In genomic region chr3:11629716-11630115, GRCh38 we compare ENCODE assay signal across 18 cellular contexts. TPM values are rescaled to one million over a fixed set of nuclear protein-coding genes. Genes with fewer than 3 reads are reported as not detected.
DNase-seq lines count a peak whose midpoint lies in the region; TF ChIP-seq lines count a peak whose summit lies in the region.
"Had no signal": no experiment of that assay in that cellular context is flagged by ENCODE, and none has a peak within 500 bp of the region (broad histone marks: within the 10 kb centered on the region; RNA-seq: fewer than 3 reads in every experiment).

No MANE protein-coding gene starts in this region.

- TF ChIP-seq POLR2A in esophagus muscularis mucosa (IDR thresholded peaks at IDR 0.05; ENCODE audit: low read depth): no peak

- no peak overlapping the region for H3K4me2 ChIP-seq in neuronal stem cell (ENCODE audit: insufficient read depth, low read length, poor library complexity, severe bottlenecking)
- H3K4me2 ChIP-seq: GM23338 had no signal

- TF ChIP-seq CTCF in AG04449 (IDR thresholded peaks at IDR 0.05; ENCODE audit: insufficient read depth, low read length, missing control alignments): no peak
- TF ChIP-seq CTCF in esophagus muscularis mucosa (IDR thresholded peaks at IDR 0.05): no peak
- TF ChIP-seq CTCF in osteocyte (IDR thresholded peaks at IDR 0.05): no peak

- peak overlapping the region; percentile 80 for H3K27ac Mint-ChIP-seq in osteocyte (ENCODE audit: unreplicated experiment)
- H3K27ac Mint-ChIP-seq: activated CD8-positive, alpha-beta T cell treated with anti-CD3 and anti-CD28 coated beads, Interleukin-2, amount 10 ng/mL, durations not matched to agents 7 days and 5 days; GM23338; type B pancreatic cell had no signal

- H2AFZ ChIP-seq in neuronal stem cell (ENCODE audit: low read length): no peak overlapping the region
- H2AFZ ChIP-seq: GM23338 had no signal

- no peak overlapping the region for H3K14ac ChIP-seq in neuronal stem cell (ENCODE audit: low read length)

- H3K4me3 Mint-ChIP-seq in osteocyte (ENCODE audit: unreplicated experiment): no peak overlapping the region
- H3K4me3 Mint-ChIP-seq: activated CD8-positive, alpha-beta T cell treated with anti-CD3 and anti-CD28 coated beads, Interleukin-2, amount 10 ng/mL, durations not matched to agents 7 days and 5 days; GM23338; type B pancreatic cell had no signal

- H4K91ac ChIP-seq in neuronal stem cell (ENCODE audit: low read depth, low read length, poor library complexity): no peak overlapping the region

- H3K4me1 Mint-ChIP-seq in osteocyte (ENCODE audit: unreplicated experiment): peaks cover 78% of the 10 kb centered on the region

- H3K79me1 ChIP-seq in neuronal stem cell (ENCODE audit: low read depth, low read length): peaks cover 9% of the 10 kb centered on the region

- no peak for TF ChIP-seq EP300 in esophagus muscularis mucosa (IDR thresholded peaks at IDR 0.05)

- no peaks in the 10 kb centered on the region for H3K9me3 Mint-ChIP-seq in osteocyte (ENCODE audit: unreplicated experiment)
- H3K9me3 Mint-ChIP-seq: GM23338, type B pancreatic cell had no signal

- H3K9me3 ChIP-seq in esophagus muscularis mucosa (no peaks in the 10 kb centered on the region), neuronal stem cell (replicated peaks in 1 of 2; ENCODE audit: control insufficient read depth in 2 of 2, insufficient read depth in 1 of 2, low read depth in 1 of 2, low read length in 2 of 2) (peaks cover 0 to 18% of the 10 kb centered on the region in 2 donors)
- H3K9me3 ChIP-seq: body of pancreas, psoas muscle had no signal

- H3K27me3 Mint-ChIP-seq in osteocyte (ENCODE audit: unreplicated experiment): no peaks in the 10 kb centered on the region
- H3K27me3 Mint-ChIP-seq: type B pancreatic cell had no signal

- H3K9ac ChIP-seq in neuronal stem cell (ENCODE audit: low read depth, low read length, poor library complexity): no peak overlapping the region

- peaks cover 78 to 93% (median 91%) of the 10 kb centered on the region in 4 donors for H3K4me1 ChIP-seq in esophagus muscularis mucosa
- peaks cover 0 to 2% of the 10 kb centered on the region in 2 donors for H3K4me1 ChIP-seq in neuronal stem cell (ENCODE audit: control insufficient read depth in 2 of 2, insufficient read depth in 1 of 2, low read depth in 1 of 2, low read length in 2 of 2)

- H3K36me3 ChIP-seq in esophagus muscularis mucosa (no peaks in the 10 kb centered on the region), neuronal stem cell (replicated peaks in 1 of 2; ENCODE audit: control insufficient read depth in 2 of 2, insufficient read depth in 2 of 2, low read length in 2 of 2) (peaks cover 0 to 30% of the 10 kb centered on the region in 2 donors)

- H3K4ac ChIP-seq in neuronal stem cell (ENCODE audit: low read length): no peak overlapping the region

- H2BK15ac ChIP-seq in neuronal stem cell (ENCODE audit: low read length): no peak overlapping the region

- H3K27me3 ChIP-seq in esophagus muscularis mucosa (no peaks in the 10 kb centered on the region), neuronal stem cell (ENCODE audit: control insufficient read depth in 3 of 3, insufficient read depth in 3 of 3, low read depth in 1 of 3, low read length in 3 of 3) (no peaks in the 10 kb centered on the region)
- H3K27me3 ChIP-seq: body of pancreas had no signal

- DNase-seq in AG04449 (ENCODE audit: low read depth, low spot score): peak; percentile 90
- DNase-seq in LHCN-M2 (ENCODE audit: low read depth): peak; percentile 63
- DNase-seq in esophagus muscularis mucosa (ENCODE audit: extremely low spot score): no peak
- no peak for DNase-seq in osteocyte (ENCODE audit: extremely low spot score, unreplicated experiment)
- no peak for DNase-seq in activated CD4-positive, alpha-beta T cell treated with anti-CD3 and anti-CD28 coated beads, Interleukin-2, amount 50 U/mL, for 48 hours
- DNase-seq in 8988T: no peak
- DNase-seq in neuronal stem cell (ENCODE audit: low spot score): no peak
- DNase-seq in NCI-H2081 (lab: John Stamatoyannopoulos, UW): no peak
- DNase-seq: activated CD8-positive, alpha-beta T cell treated with anti-CD3 and anti-CD28 coated beads, Interleukin-2, amount 10 ng/mL, durations not matched to agents 7 days and 5 days; AML-193; body of pancreas; effector memory CD4-positive, alpha-beta T cell; KG1; NCI-H146; psoas muscle had no signal

- no peak overlapping the region for H2BK12ac ChIP-seq in neuronal stem cell (ENCODE audit: low read length)

- H4K8ac ChIP-seq in neuronal stem cell (ENCODE audit: low read depth, low read length): no peak overlapping the region

- peak overlapping the region; percentile 70 to 92 (median 82) for H3K27ac ChIP-seq in esophagus muscularis mucosa (replicated peaks in 1 of 4)
- no peak overlapping the region for H3K27ac ChIP-seq in neuronal stem cell (replicated peaks; ENCODE audit: low read length)
- H3K27ac ChIP-seq: body of pancreas, psoas muscle, SK-N-MC had no signal

- H3K4me3 ChIP-seq in AG04449 (ENCODE audit: low read depth, low read length): no peak overlapping the region
- no peak overlapping the region for H3K4me3 ChIP-seq in esophagus muscularis mucosa
- no peak overlapping the region for H3K4me3 ChIP-seq in neuronal stem cell (ENCODE audit: low read length in 2 of 2)
- H3K4me3 ChIP-seq: body of pancreas, GM23338, psoas muscle, SK-N-MC had no signal

- no peak overlapping the region for H2AK5ac ChIP-seq in neuronal stem cell (ENCODE audit: low read depth, low read length)

- intact Hi-C loops in esophagus muscularis mucosa (cut with DNase I): no loop called here

- H2BK120ac ChIP-seq in neuronal stem cell (ENCODE audit: low read depth, low read length): no peak overlapping the region

- WGBS in esophagus muscularis mucosa: 34% methylated on average over 5 of the region's 5 CpGs
- WGBS in neuronal stem cell (ENCODE audit: extremely low coverage in 2 of 2, insufficient read length in 2 of 2, insufficient replicate concordance in 1 of 2), 2 donors: no CpG with 5 or more reads among the region's 5 CpGs

- H2BK5ac ChIP-seq in neuronal stem cell (ENCODE audit: low read length): no peak overlapping the region

- POLR2A ChIA-PET in AG04449 (lab: Yijun Ruan, JAX): interaction anchor here (0.6 to 1.6 kb wide), 9 partner anchors 9 to 161 kb away, joined by 3 to 6 read pairs (median 3); partner anchors contain the start of gene VGLL4

- CTCF ChIA-PET in AG04449 (lab: Yijun Ruan, JAX): no interaction called here

- H3K36me3 Mint-ChIP-seq in osteocyte (ENCODE audit: unreplicated experiment): peaks cover 16% of the 10 kb centered on the region

- H3K18ac ChIP-seq in neuronal stem cell (ENCODE audit: low read length): no peak overlapping the region

- H3K23ac ChIP-seq in neuronal stem cell (ENCODE audit: low read depth, low read length, poor library complexity): no peak overlapping the region

RNA-seq across cellular contexts. Expression of gene VGLL4, which starts 14.0 kb away (rescaled TPM):
- total RNA-seq in LHCN-M2 (2014; rRNA removed): 65.8 and 66.5 TPM in 2 replicates
- 20.0 TPM for polyA plus RNA-seq in LHCN-M2 (2012)
- 100 to 1,000 TPM in 1 of 4 donors, 10 to 100 TPM in 3; 51.5 to 222 (median 80.7) TPM for total RNA-seq in esophagus muscularis mucosa
- 130 and 139 TPM in 2 replicates for total RNA-seq in osteocyte
- 67.7 TPM for polyA plus RNA-seq in neuronal stem cell (2013, experiment 1 of 2)
- polyA plus RNA-seq in neuronal stem cell (2013, experiment 2 of 2): 69.5 TPM

Comparison
In these comparisons a context has a peak if more than half of its experiments do, and no peak if none do; other contexts are left out.
1. DNase-seq: peak in AG04449 (single experiment) and LHCN-M2 (single experiment); none in esophagus muscularis mucosa (single experiment), osteocyte (single experiment), activated CD4-positive, alpha-beta T cell treated with anti-CD3 and anti-CD28 coated beads, Interleukin-2, amount 50 U/mL, for 48 hours (0 of 2), 8988T (single experiment), neuronal stem cell (single experiment) and NCI-H2081 (0 of 2).